ENCODE assay signal across 26 cellular contexts in the genomic region with DNA sequence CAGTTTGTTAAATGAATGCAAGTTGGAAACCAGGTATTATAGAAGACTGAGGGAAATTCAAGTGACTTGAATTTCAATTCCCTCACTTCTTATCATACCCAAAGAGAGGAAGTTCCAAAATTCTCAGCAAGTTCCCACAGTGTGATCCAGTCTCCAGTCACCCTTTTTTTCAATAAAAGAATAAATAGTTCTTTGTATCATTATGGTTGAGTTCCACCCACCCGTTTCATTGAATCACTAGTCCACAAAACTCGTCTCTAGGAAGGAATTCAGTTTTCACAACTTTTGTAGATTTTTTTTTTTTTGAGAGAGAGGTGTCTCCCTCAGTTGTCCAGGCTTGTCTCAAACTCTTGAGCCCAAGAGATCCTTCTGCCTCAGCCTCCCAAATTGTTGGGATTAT. TPM values are rescaled to one million over a fixed set of nuclear protein-coding genes. Genes with fewer than 3 reads are reported as not detected.
DNase-seq lines count a peak whose midpoint lies in the region; ATAC-seq and TF ChIP-seq lines count a peak whose summit lies in the region.
"Had no signal": no experiment of that assay in that cellular context is flagged by ENCODE, and none has a peak within 500 bp of the region (broad histone marks: within the 10 kb centered on the region; RNA-seq: fewer than 3 reads in every experiment).

No MANE protein-coding gene starts in this region.

- intact Hi-C loops in mammary epithelial cell (cut with micrococcal nuclease), result loop anchor here (5.0 kb wide), 1 partner anchor 40 kb away; a partner anchor contains a TSS
- intact Hi-C loops in MCF 10A (cut with micrococcal nuclease), result no loop called here

- H3K27ac Mint-ChIP-seq in MCF 10A (ENCODE audit: low read depth, unreplicated experiment) (no peak overlapping the region), endodermal cell (no peak overlapping the region)
- H3K27ac Mint-ChIP-seq: CD14-positive monocyte had no signal

- in situ Hi-C loops in mammary epithelial cell (cut with MboI; ENCODE audit: low sequenced_read_pairs in 2 of 2), result loop anchor here (25.0 kb wide), 3 partner anchors 455 to 830 kb away; no protein-coding TSS in a partner anchor

- peak; percentile 85 for DNase-seq in mammary epithelial cell
- DNase-seq in MCF 10A (ENCODE audit: unreplicated experiment), result no peak
- DNase-seq in RWPE2 (ENCODE audit: low spot score), result no peak
- peak in 1 of 2 donors; percentile 15 for DNase-seq in foreskin keratinocyte
- no peak for DNase-seq in endodermal cell
- DNase-seq in dermis blood vessel endothelial cell, result no peak
- DNase-seq in effector memory CD4-positive, alpha-beta T cell, result no peak
- DNase-seq: 8988T, ACHN, BE2C, GOT3, Kasumi-1, MV-4-11, NCI-H1105, NCI-H146, NCI-H1930, NCI-H446, NCI-H524 treated with DMSO at 0.1 percent for 48 hours, NCI-H774, RPMI8226, SHP77 had no signal

- H3K36me3 Mint-ChIP-seq in MCF 10A (ENCODE audit: insufficient read depth, unreplicated experiment) (no peaks in the 10 kb centered on the region), endodermal cell (ENCODE audit: low read depth) (no peaks in the 10 kb centered on the region)
- H3K36me3 Mint-ChIP-seq: CD14-positive monocyte had no signal

- peaks cover 22% of the 10 kb centered on the region for H3K4me1 ChIP-seq in mammary epithelial cell (ENCODE audit: insufficient read depth, low read length)
- H3K4me1 ChIP-seq in RWPE2 (ENCODE audit: insufficient read depth, poor library complexity, severe bottlenecking), result peaks cover 15% of the 10 kb centered on the region
- H3K4me1 ChIP-seq in foreskin keratinocyte, result peaks cover 24% of the 10 kb centered on the region
- H3K4me1 ChIP-seq in endodermal cell (ENCODE audit: control insufficient read depth, insufficient read depth, low read length), result no peaks in the 10 kb centered on the region
- peaks cover 9% of the 10 kb centered on the region for H3K4me1 ChIP-seq in effector memory CD4-positive, alpha-beta T cell (ENCODE audit: control insufficient read depth, insufficient read depth, low read length, poor library complexity, severe bottlenecking)
- H3K4me1 ChIP-seq: BE2C, HAP-1 had no signal

- H2AFZ ChIP-seq in mammary epithelial cell (ENCODE audit: low read depth, low read length), result no peak overlapping the region

- dilution Hi-C loops in mammary epithelial cell (cut with HindIII; ENCODE audit: low sequenced_read_pairs), result no loop called here

- no TSS peak for BruUV-seq in mammary epithelial cell (replicated peaks; lab: Mats Ljungman, UMichigan)
- BruUV-seq in MCF 10A (replicated peaks; lab: Mats Ljungman, UMichigan), result no TSS peak

- H3K9ac ChIP-seq in mammary epithelial cell (ENCODE audit: insufficient read depth, low read length), result no peak overlapping the region
- H3K9ac ChIP-seq in endodermal cell (ENCODE audit: extremely low read depth, low read length, poor library complexity, severe bottlenecking), result no peak overlapping the region

- H3K4me3 ChIP-seq in mammary epithelial cell (replicated peaks in 1 of 3; ENCODE audit: insufficient read depth in 1 of 3, low read depth in 2 of 3, low read length in 3 of 3) (no peak overlapping the region), RWPE2 (ENCODE audit: severe bottlenecking) (no peak overlapping the region), endodermal cell (ENCODE audit: low read length) (no peak overlapping the region)
- no peak overlapping the region for H3K4me3 ChIP-seq in effector memory CD4-positive, alpha-beta T cell (ENCODE audit: insufficient read depth, low read depth, low read length, poor library complexity, severe bottlenecking)
- H3K4me3 ChIP-seq: HAP-1, K562 had no signal

- H4K20me1 ChIP-seq in mammary epithelial cell (ENCODE audit: insufficient read depth, low read length), result no peaks in the 10 kb centered on the region

- ATAC-seq in RWPE2 (ENCODE audit: low read depth) (no peak), foreskin keratinocyte (no peak)
- ATAC-seq: K562 had no signal

- no peak overlapping the region for H3K4me3 Mint-ChIP-seq in MCF 10A (ENCODE audit: unreplicated experiment)
- H3K4me3 Mint-ChIP-seq in endodermal cell, result no peak overlapping the region

- POLR2A ChIA-PET in MCF 10A (lab: Yijun Ruan, JAX), result interaction anchor here (1.6 kb wide), 1 partner anchor 11 kb away, joined by 5 read pairs; no protein-coding TSS in a partner anchor

- WGBS in mammary epithelial cell (ENCODE audit: low coverage, missing lambda C conversion rate), result 0% methylated on average over 2 of the region's 2 CpGs
- 90% methylated on average over 2 of the region's 2 CpGs; no CpG with 5 or more reads in 1 of the 2 experiments for WGBS in endodermal cell (ENCODE audit: insufficient coverage in 1 of 2, insufficient read length in 1 of 2), 2 experiments

- peaks cover 6% of the 10 kb centered on the region for H3K4me1 Mint-ChIP-seq in MCF 10A (ENCODE audit: insufficient read depth, unreplicated experiment)
- peaks cover 18% of the 10 kb centered on the region for H3K4me1 Mint-ChIP-seq in endodermal cell

- H3K79me2 ChIP-seq in mammary epithelial cell (ENCODE audit: insufficient read depth, low read length), result peaks cover 31% of the 10 kb centered on the region

- CTCF ChIA-PET in mammary epithelial cell (lab: Charles Lee; ENCODE audit: low non-redundant PET), result no interaction called here
- CTCF ChIA-PET in MCF 10A (lab: Yijun Ruan, JAX), result interaction anchor here (0.8 to 1.7 kb wide), 5 partner anchors 9 to 555 kb away, joined by 3 to 11 read pairs (median 5); no protein-coding TSS in a partner anchor

- peak overlapping the region; percentile 86 for H3K4me2 ChIP-seq in mammary epithelial cell (ENCODE audit: insufficient read depth, low read depth, low read length)

- H3K9me3 Mint-ChIP-seq in MCF 10A (ENCODE audit: unreplicated experiment) (no peaks in the 10 kb centered on the region), endodermal cell (no peaks in the 10 kb centered on the region)

- no peak for TF ChIP-seq CTCF in mammary epithelial cell (conservative IDR thresholded peaks at IDR 0.05 in 1 of 2, IDR thresholded peaks at IDR 0.05 in 1 of 2; ENCODE audit: extremely low read depth in 1 of 2, insufficient read depth in 1 of 2, low read depth in 1 of 2, low read length in 2 of 2)
- TF ChIP-seq CTCF in MCF 10A (IDR thresholded peaks at IDR 0.05; ENCODE audit: unreplicated experiment), result no peak
- TF ChIP-seq CTCF in RWPE2 (IDR thresholded peaks at IDR 0.05; ENCODE audit: poor library complexity, severe bottlenecking), result no peak
- TF ChIP-seq CTCF in foreskin keratinocyte (conservative IDR thresholded peaks at IDR 0.05), result no peak
- TF ChIP-seq CTCF in endodermal cell (conservative IDR thresholded peaks at IDR 0.05), result no peak

- H3K27ac ChIP-seq in mammary epithelial cell (ENCODE audit: insufficient read depth, low read depth, low read length), result peak overlapping the region; percentile 96
- H3K27ac ChIP-seq in RWPE2 (ENCODE audit: poor library complexity, severe bottlenecking), result peak overlapping the region; percentile 82
- H3K27ac ChIP-seq in foreskin keratinocyte, result peak overlapping the region; percentile 38
- H3K27ac ChIP-seq in endodermal cell (ENCODE audit: low read depth, low read length), result no peak overlapping the region
- H3K27ac ChIP-seq in effector memory CD4-positive, alpha-beta T cell (ENCODE audit: insufficient read depth, low read length, poor library complexity, severe bottlenecking), result no peak overlapping the region

- no peaks in the 10 kb centered on the region for H3K27me3 Mint-ChIP-seq in MCF 10A (ENCODE audit: insufficient read depth, unreplicated experiment)
- H3K27me3 Mint-ChIP-seq in endodermal cell (ENCODE audit: insufficient read depth), result peaks cover 27% of the 10 kb centered on the region

- no peaks in the 10 kb centered on the region for H3K36me3 ChIP-seq in mammary epithelial cell (ENCODE audit: insufficient read depth, low read length)
- H3K36me3 ChIP-seq in RWPE2 (ENCODE audit: low read depth), result peaks cover 9% of the 10 kb centered on the region
- H3K36me3 ChIP-seq in endodermal cell (ENCODE audit: control insufficient read depth, insufficient read depth, low read length), result no peaks in the 10 kb centered on the region
- no peaks in the 10 kb centered on the region for H3K36me3 ChIP-seq in effector memory CD4-positive, alpha-beta T cell (ENCODE audit: control insufficient read depth, insufficient read depth, low read length)
- H3K36me3 ChIP-seq: BE2C, HAP-1 had no signal

- H3K27me3 ChIP-seq in mammary epithelial cell (ENCODE audit: insufficient read depth, low read length) (no peaks in the 10 kb centered on the region), RWPE2 (ENCODE audit: insufficient read depth, poor library complexity, severe bottlenecking) (no peaks in the 10 kb centered on the region), foreskin keratinocyte (no peaks in the 10 kb centered on the region), endodermal cell (ENCODE audit: control insufficient read depth, insufficient read depth, low read length, poor library complexity, severe bottlenecking) (peaks cover 68% of the 10 kb centered on the region)
- no peaks in the 10 kb centered on the region for H3K27me3 ChIP-seq in effector memory CD4-positive, alpha-beta T cell (replicated peaks; ENCODE audit: control insufficient read depth, insufficient read depth, low read length, poor library complexity, severe bottlenecking)

- no peaks in the 10 kb centered on the region for H3K9me3 ChIP-seq in mammary epithelial cell (replicated peaks; ENCODE audit: insufficient read depth, low read length)
- H3K9me3 ChIP-seq in RWPE2 (ENCODE audit: severe bottlenecking), result no peaks in the 10 kb centered on the region
- H3K9me3 ChIP-seq in endodermal cell (ENCODE audit: control insufficient read depth, low read length), result no peaks in the 10 kb centered on the region
- no peaks in the 10 kb centered on the region for H3K9me3 ChIP-seq in effector memory CD4-positive, alpha-beta T cell (ENCODE audit: control insufficient read depth, low read length)
- H3K9me3 ChIP-seq: BE2C, HAP-1 had no signal

RNA-seq across cellular contexts. Expression of a gene that starts 1.6 kb away (rescaled TPM):
- 10 to 100 TPM; 28.8 to 33.7 TPM for total RNA-seq in mammary epithelial cell
- 20.1 TPM for polyA plus RNA-seq in mammary epithelial cell
- 27.8 TPM for polyA minus RNA-seq in mammary epithelial cell
- 0.09 and 0.22 TPM in 2 replicates for total RNA-seq in MCF 10A (2022)
- 17.9 and 19.8 TPM in 2 replicates for total RNA-seq in foreskin keratinocyte
- 7.6 and 9.5 TPM in 2 replicates for polyA plus RNA-seq in foreskin keratinocyte
- 10 to 100 TPM; 10.1 to 11.4 TPM for total RNA-seq in endodermal cell
- polyA plus RNA-seq in endodermal cell (2013, experiment 1 of 2), result 0.64 TPM
- 0.37 TPM for polyA plus RNA-seq in endodermal cell (2013, experiment 2 of 2)
- 0.33 and 0.34 TPM in 2 replicates for total RNA-seq in dermis blood vessel endothelial cell
- total RNA-seq: M059J, SK-MEL-5 had no signal
- polyA plus RNA-seq: CD14-positive monocyte, K562 had no signal

RNA-seq across cellular contexts. Expression of a gene that starts 38.6 kb away (rescaled TPM):
- total RNA-seq in mammary epithelial cell (10 to 100 TPM in 1 of 2 donors, 1 to 10 TPM in 1; 8.8 to 16.2 TPM), MCF 10A (2022) (10.4 and 12.4 TPM in 2 replicates), foreskin keratinocyte (12.7 and 15.2 TPM in 2 replicates), endodermal cell (1 to 10 TPM; 7.2 to 8.6 TPM), dermis blood vessel endothelial cell (312 and 327 TPM in 2 replicates)
- polyA plus RNA-seq in mammary epithelial cell (11.5 TPM), foreskin keratinocyte (5.6 and 7.9 TPM in 2 replicates)
- 21.2 TPM for polyA minus RNA-seq in mammary epithelial cell
- 1.2 TPM for polyA plus RNA-seq in endodermal cell (2013, experiment 1 of 2)
- polyA plus RNA-seq in endodermal cell (2013, experiment 2 of 2), result 1.4 TPM

Comparison
In these comparisons a context has a peak if more than half of its experiments do, and no peak if none do; other contexts are left out.
1. H3K27ac ChIP-seq: peak in mammary epithelial cell (single experiment), RWPE2 (single experiment) and foreskin keratinocyte (single experiment); none in endodermal cell (single experiment) and effector memory CD4-positive, alpha-beta T cell (single experiment).
2. RNA of a gene that starts 38.6 kb away (total RNA-seq): 312 to 327 TPM in dermis blood vessel endothelial cell; 8.8 to 16.2 TPM in mammary epithelial cell, 12.7 to 15.2 TPM in foreskin keratinocyte, 10.4 to 12.4 TPM in MCF 10A and 7.2 to 8.6 TPM in endodermal cell; every median in the first group is over 10 times any median in the second.